In genomic region chr15:52294881-52295420, GRCh38 we compare ENCODE assay signal across 8 cellular contexts. TPM values are rescaled to one million over a fixed set of nuclear protein-coding genes. Genes with fewer than 3 reads are reported as not detected.
DNase-seq lines count a peak whose midpoint lies in the region; ATAC-seq and TF ChIP-seq lines count a peak whose summit lies in the region.

No MANE protein-coding gene starts in this region.

- H3K27me3 ChIP-seq in GM06990 (replicated peaks; ENCODE audit: control insufficient read depth, insufficient read depth, low read length) (no peaks in the 10 kb centered on the region; the same call in 1 of the 2 replicates), esophagus muscularis mucosa (peaks cover 0 to 30% (median 4%) of the 10 kb centered on the region in 4 donors), parathyroid adenoma (ENCODE audit: control insufficient read depth, insufficient read depth, low read length) (no peaks in the 10 kb centered on the region)

- WGBS in esophagus muscularis mucosa: 50% methylated on average over 3 of the region's 32 CpGs

- TF ChIP-seq POLR2A in esophagus muscularis mucosa (IDR thresholded peaks at IDR 0.05; ENCODE audit: low read depth): no peak

- H3K9me3 ChIP-seq in esophagus muscularis mucosa (no peaks in the 10 kb centered on the region), parathyroid adenoma (ENCODE audit: control insufficient read depth, low read length) (no peaks in the 10 kb centered on the region)

- H3K27ac ChIP-seq in RWPE1 (no peak overlapping the region), esophagus muscularis mucosa (replicated peaks in 1 of 4) (peak overlapping the region; percentile 54 to 77 (median 66)), parathyroid adenoma (peak overlapping the region; percentile 59)

- H3K79me2 ChIP-seq in parathyroid adenoma: no peaks in the 10 kb centered on the region

- no peak for TF ChIP-seq EP300 in esophagus muscularis mucosa (IDR thresholded peaks at IDR 0.05)

- POLR2A ChIA-PET in RWPE1 (lab: Yijun Ruan, JAX; ENCODE audit: low non-redundant PET): interaction anchor here (0.6 to 1.0 kb wide), 2 partner anchors 9 to 62 kb away, joined by 3 read pairs; no protein-coding TSS in a partner anchor

- peak overlapping the region; percentile 83 for H2AFZ ChIP-seq in parathyroid adenoma

- H3K4me2 ChIP-seq in parathyroid adenoma (ENCODE audit: low read length): peak overlapping the region; percentile 80

- H3K9ac ChIP-seq in parathyroid adenoma: no peak overlapping the region

- H3K4me1 ChIP-seq in esophagus muscularis mucosa (peaks cover 6 to 19% (median 15%) of the 10 kb centered on the region in 4 donors), parathyroid adenoma (peaks cover under 1% of the 10 kb centered on the region)

- H3K36me3 ChIP-seq in GM06990 (ENCODE audit: control insufficient read depth, insufficient read depth, low read length) (no peaks in the 10 kb centered on the region), esophagus muscularis mucosa (no peaks in the 10 kb centered on the region), parathyroid adenoma (ENCODE audit: control insufficient read depth, insufficient read depth, low read length) (no peaks in the 10 kb centered on the region)

- ATAC-seq in HG02840 (IDR thresholded peaks at IDR 0.05; ENCODE audit: low FRiP score, unreplicated experiment): no peak

- intact Hi-C loops in esophagus muscularis mucosa (cut with DNase I): no loop called here

- CTCF ChIA-PET in RWPE1 (lab: Yijun Ruan, JAX): interaction anchor here (0.6 kb wide), 1 partner anchor 257 kb away, joined by 3 read pairs; no protein-coding TSS in a partner anchor

- TF ChIP-seq CTCF in GM06990 (IDR thresholded peaks at IDR 0.05; ENCODE audit: insufficient read depth, low read length, poor library complexity, severe bottlenecking): no peak
- TF ChIP-seq CTCF in RWPE1 (conservative IDR thresholded peaks at IDR 0.05; ENCODE audit: low read depth): no peak
- no peak for TF ChIP-seq CTCF in esophagus muscularis mucosa (IDR thresholded peaks at IDR 0.05)
- no peak for TF ChIP-seq CTCF in parathyroid adenoma (IDR thresholded peaks at IDR 0.05)

- H3K4me3 ChIP-seq in GM06990 (replicated peaks; ENCODE audit: low read depth, low read length) (peak overlapping the region; percentile 51), esophagus muscularis mucosa (peak overlapping the region; percentile 54 to 65 (median 58)), parathyroid adenoma (ENCODE audit: low read depth, low read length) (peak overlapping the region; percentile 66)

- no peak for DNase-seq in GM06990 (ENCODE audit: extremely low read depth, insufficient read length)
- peak; percentile 5 for DNase-seq in RWPE1 (ENCODE audit: low spot score)
- no peak for DNase-seq in esophagus muscularis mucosa (ENCODE audit: extremely low spot score)
- no peak for DNase-seq in NCI-H1092 treated with DMSO at 0.1 percent for 48 hours (lab: John Stamatoyannopoulos, UW)
- DNase-seq in NCI-H345 (lab: John Stamatoyannopoulos, UW): no peak
- no peak for DNase-seq in NCI-H1105 treated with DMSO at 0.1 percent for 48 hours (lab: John Stamatoyannopoulos, UW)

RNA-seq across cellular contexts. Expression of gene MYO5C, which starts 0.7 kb away (rescaled TPM):
- total RNA-seq in esophagus muscularis mucosa: 10 to 100 TPM in 2 of 4 donors, 1 to 10 TPM in 2; 3.7 to 12.4 (median 7.6) TPM
